ENCODE assay signal across 25 cellular contexts in genomic region chr1:119330940-119331263, GRCh38. TPM values are rescaled to one million over a fixed set of nuclear protein-coding genes. Genes with fewer than 3 reads are reported as not detected.
"Had no signal": no experiment of that assay in that cellular context is flagged by ENCODE, and none has a peak within 500 bp of the region (broad histone marks: within the 10 kb centered on the region; RNA-seq: fewer than 3 reads in every experiment).

No MANE protein-coding gene starts in this region.

- FAIRE-seq: astrocyte, colon, RCC 7860, TTC549 had no signal

- H3K4me3 Mint-ChIP-seq: activated CD4-positive, alpha-beta T cell treated with anti-CD3 and anti-CD28 coated beads for 36 hours; activated CD8-positive, alpha-beta T cell treated with anti-CD3 and anti-CD28 coated beads, Interleukin-2, amount 10 ng/mL, durations not matched to agents 7 days and 5 days; activated naive CD4-positive, alpha-beta T cell treated with anti-CD3 and anti-CD28 coated beads for 36 hours; activated naive CD8-positive, alpha-beta T cell; activated T-cell treated with anti-CD3 and anti-CD28 coated beads, Interleukin-2, amount 50 U/mL, for 24 hours; brain; T-cell had no signal

- H3K9me3 Mint-ChIP-seq: activated naive CD4-positive, alpha-beta T cell treated with anti-CD3 and anti-CD28 coated beads for 36 hours; activated T-cell treated with anti-CD3 and anti-CD28 coated beads, Interleukin-2, amount 50 U/mL, for 24 hours; T-cell had no signal

- H3K36me3 Mint-ChIP-seq: activated naive CD8-positive, alpha-beta T cell; brain; T-cell had no signal

- DNase-seq: activated CD4-positive, alpha-beta T cell treated with anti-CD3 and anti-CD28 coated beads for 36 hours; activated CD4-positive, alpha-beta T cell treated with anti-CD3 and anti-CD28 coated beads, Interleukin-2, amount 50 U/mL, for 1 hour; activated CD8-positive, alpha-beta memory T cell treated with anti-CD3 and anti-CD28 coated beads, Interleukin-2, amount 50 U/mL, for 48 hours; activated CD8-positive, alpha-beta T cell treated with anti-CD3 and anti-CD28 coated beads, Interleukin-2, amount 10 ng/mL, durations not matched to agents 7 days and 5 days; activated gamma-delta T cell; activated naive CD4-positive, alpha-beta T cell treated with anti-CD3 and anti-CD28 coated beads for 36 hours; activated T-cell treated with anti-CD3 and anti-CD28 coated beads, Interleukin-2, amount 50 U/mL, for 24 hours; amygdala; Karpas-422; MM.1S; NCI-H1105; NCI-H1436; NCI-H1694 treated with DMSO at 0.1 percent for 48 hours; NCI-H2029 treated with DMSO at 0.1 percent for 48 hours; NCI-H524; SHP77 treated with DMSO at 0.1 percent for 48 hours; T-cell; T-helper 2 cell had no signal

- H3K27ac ChIP-seq: VCaP had no signal

- ATAC-seq: activated CD4-positive, alpha-beta T cell treated with anti-CD3 and anti-CD28 coated beads for 36 hours; activated CD8-positive, alpha-beta T cell treated with anti-CD3 and anti-CD28 coated beads, Interleukin-2, amount 10 ng/mL, durations not matched to agents 7 days and 5 days; T-cell had no signal

- H3K27ac Mint-ChIP-seq: activated CD4-positive, alpha-beta T cell treated with anti-CD3 and anti-CD28 coated beads for 36 hours; activated CD8-positive, alpha-beta T cell treated with anti-CD3 and anti-CD28 coated beads, Interleukin-2, amount 10 ng/mL, durations not matched to agents 7 days and 5 days; activated naive CD4-positive, alpha-beta T cell treated with anti-CD3 and anti-CD28 coated beads for 36 hours; activated naive CD8-positive, alpha-beta T cell; activated T-cell treated with anti-CD3 and anti-CD28 coated beads, Interleukin-2, amount 50 U/mL, for 24 hours; T-cell had no signal

RNA-seq across cellular contexts. Expression of gene HAO2, which starts 37.7 kb away (rescaled TPM):
- total RNA-seq: activated CD4-positive, alpha-beta T cell treated with anti-CD3 and anti-CD28 coated beads for 36 hours; activated CD8-positive, alpha-beta T cell treated with anti-CD3 and anti-CD28 coated beads, Interleukin-2, amount 10 ng/mL, durations not matched to agents 7 days and 5 days; activated naive CD4-positive, alpha-beta T cell treated with anti-CD3 and anti-CD28 coated beads for 36 hours; astrocyte; T-cell had no signal
